14 cellular contexts compared by ENCODE assay signal in the genomic region with DNA sequence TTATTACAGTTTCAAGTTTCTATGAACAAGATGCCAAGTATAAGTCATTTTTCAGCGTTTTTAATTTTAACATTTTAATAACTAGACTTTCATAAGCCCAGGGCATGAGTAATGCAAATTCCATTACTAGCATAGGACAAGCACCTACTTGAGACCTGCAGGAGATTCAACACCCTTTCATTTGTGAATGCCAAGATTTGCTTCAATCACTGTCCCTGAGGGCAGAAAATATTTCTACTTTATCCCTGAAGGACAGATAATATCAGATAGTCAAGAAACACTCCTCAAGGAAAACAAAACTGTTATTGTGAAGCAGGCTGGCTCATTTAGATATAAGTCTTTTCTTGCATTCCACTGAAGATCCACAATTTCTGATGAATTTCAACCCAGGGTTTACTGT. TPM values are rescaled to one million over a fixed set of nuclear protein-coding genes. Genes with fewer than 3 reads are reported as not detected.
A peak's percentile ranks its signal among the peaks of the same experiment; 100 is the strongest.
DNase-seq lines count a peak whose midpoint lies in the region; ATAC-seq and TF ChIP-seq lines count a peak whose summit lies in the region.
"Had no signal": no experiment of that assay in that cellular context is flagged by ENCODE, and none has a peak within 500 bp of the region (broad histone marks: within the 10 kb centered on the region; RNA-seq: fewer than 3 reads in every experiment).

No MANE protein-coding gene starts in this region.

- DNase-seq in HPDE6-E6E7 (ENCODE audit: extremely low spot score) (peak; percentile 79), SK-MEL-5 (ENCODE audit: low read depth, low spot score) (peak; percentile 70), right atrium auricular region (ENCODE audit: low spot score) (no peak), gastrocnemius medialis (no peak), GM03348 (ENCODE audit: low spot score) (no peak), neural progenitor cell (ENCODE audit: low spot score) (no peak), NCI-H1092 treated with DMSO at 0.1 percent for 48 hours (lab: John Stamatoyannopoulos, UW) (no peak)
- DNase-seq: activated CD4-positive, alpha-beta memory T cell treated with anti-CD3 and anti-CD28 coated beads, Interleukin-2, amount 10 ng/mL, durations not matched to agents 7 days and 5 days; NCI-H2227 treated with DMSO at 0.1 percent for 48 hours; spleen had no signal

- H3K9me3 ChIP-seq in right atrium auricular region = peaks cover 0 to 19% of the 10 kb centered on the region in 2 donors
- H3K9me3 ChIP-seq in gastrocnemius medialis = no peaks in the 10 kb centered on the region
- no peaks in the 10 kb centered on the region for H3K9me3 ChIP-seq in neural progenitor cell (ENCODE audit: low read depth)

- in situ Hi-C loops in SK-MEL-5 (cut with HindIII; ENCODE audit: low pct_unique_long_range_greater_than_20kb, low sequenced_read_pairs) = loop anchor here (25.0 kb wide), 1 partner anchor 169 kb away; no protein-coding TSS in a partner anchor
- in situ Hi-C loops in gastrocnemius medialis (cut with MboI; ENCODE audit: low sequenced_read_pairs in 4 of 4) = loop anchor here in 1 of 4 donors (25.0 kb wide), 1 partner anchor 294 kb away; no protein-coding TSS in a partner anchor

- TF ChIP-seq POLR2A in gastrocnemius medialis (IDR thresholded peaks at IDR 0.05) = no peak

- no peaks in the 10 kb centered on the region for H3K27me3 ChIP-seq in right atrium auricular region
- no peaks in the 10 kb centered on the region for H3K27me3 ChIP-seq in gastrocnemius medialis
- H3K27me3 ChIP-seq in neural progenitor cell = no peaks in the 10 kb centered on the region
- H3K27me3 ChIP-seq: spleen had no signal

- H3K4me1 Mint-ChIP-seq in neural progenitor cell = no peaks in the 10 kb centered on the region
- H3K4me1 Mint-ChIP-seq: activated CD4-positive, alpha-beta memory T cell treated with anti-CD3 and anti-CD28 coated beads, Interleukin-2, amount 10 ng/mL, durations not matched to agents 7 days and 5 days had no signal

- H3K27ac Mint-ChIP-seq in neural progenitor cell = no peak overlapping the region
- H3K27ac Mint-ChIP-seq: activated CD4-positive, alpha-beta memory T cell treated with anti-CD3 and anti-CD28 coated beads, Interleukin-2, amount 10 ng/mL, durations not matched to agents 7 days and 5 days; dendritic cell treated with granulocyte-macrophage colony-stimulating factor and Interleukin-4, amounts not matched to agents 40 ng/mL and 50 ng/mL, for 4 days; stimulated activated naive CD8-positive, alpha-beta T cell treated with anti-CD3 and anti-CD28 coated beads, Interleukin-15, Interleukin-2, amounts not matched to agents 100 ng/mL and 50 ng/mL, for 24 hours had no signal

- H3K79me2 ChIP-seq in neural progenitor cell (ENCODE audit: low read depth) = no peaks in the 10 kb centered on the region

- ATAC-seq in gastrocnemius medialis (no peak), HG02623 (IDR thresholded peaks at IDR 0.05; ENCODE audit: unreplicated experiment) (no peak)
- ATAC-seq: SK-N-SH treated with all-trans-retinoic acid at 6 μM for 48 hours had no signal

- no peak overlapping the region for H3K4me2 ChIP-seq in neural progenitor cell

- TF ChIP-seq CTCF in right atrium auricular region (IDR thresholded peaks at IDR 0.05) (no peak), gastrocnemius medialis (IDR thresholded peaks at IDR 0.05 in 4 of 5, conservative IDR thresholded peaks at IDR 0.05 in 1 of 5) (no peak), neural progenitor cell (IDR thresholded peaks at IDR 0.05) (no peak)

- peak overlapping the region; percentile 71 to 83 for H3K27ac ChIP-seq in right atrium auricular region
- H3K27ac ChIP-seq in gastrocnemius medialis = peak overlapping the region; percentile 90 to 99 (median 96)
- no peak overlapping the region for H3K27ac ChIP-seq in neural progenitor cell
- H3K27ac ChIP-seq: spleen had no signal

- no peaks in the 10 kb centered on the region for H3K27me3 Mint-ChIP-seq in neural progenitor cell (ENCODE audit: insufficient read depth, low read depth)
- H3K27me3 Mint-ChIP-seq: activated CD4-positive, alpha-beta memory T cell treated with anti-CD3 and anti-CD28 coated beads, Interleukin-2, amount 10 ng/mL, durations not matched to agents 7 days and 5 days; dendritic cell treated with granulocyte-macrophage colony-stimulating factor and Interleukin-4, amounts not matched to agents 40 ng/mL and 50 ng/mL, for 4 days; stimulated activated naive CD8-positive, alpha-beta T cell treated with anti-CD3 and anti-CD28 coated beads, Interleukin-15, Interleukin-2, amounts not matched to agents 100 ng/mL and 50 ng/mL, for 24 hours had no signal

- intact Hi-C loops in gastrocnemius medialis (cut with DNase I; ENCODE audit: low total_unique reads) = loop anchor here (5.0 kb wide), 1 partner anchor 284 kb away; no protein-coding TSS in a partner anchor

- no peaks in the 10 kb centered on the region for H3K36me3 Mint-ChIP-seq in neural progenitor cell

- H4K20me1 ChIP-seq in neural progenitor cell (ENCODE audit: low read depth) = no peaks in the 10 kb centered on the region

- no peak overlapping the region for H2AFZ ChIP-seq in neural progenitor cell (replicated peaks)

- H3K4me3 Mint-ChIP-seq in neural progenitor cell = no peak overlapping the region
- H3K4me3 Mint-ChIP-seq: activated CD4-positive, alpha-beta memory T cell treated with anti-CD3 and anti-CD28 coated beads, Interleukin-2, amount 10 ng/mL, durations not matched to agents 7 days and 5 days; dendritic cell treated with granulocyte-macrophage colony-stimulating factor and Interleukin-4, amounts not matched to agents 40 ng/mL and 50 ng/mL, for 4 days; stimulated activated naive CD8-positive, alpha-beta T cell treated with anti-CD3 and anti-CD28 coated beads, Interleukin-15, Interleukin-2, amounts not matched to agents 100 ng/mL and 50 ng/mL, for 24 hours had no signal

- H3K9ac ChIP-seq in neural progenitor cell = no peak overlapping the region

- H3F3A ChIP-seq in neural progenitor cell (ENCODE audit: low read depth) = no peaks in the 10 kb centered on the region

- no peak overlapping the region for H3K4me3 ChIP-seq in right atrium auricular region
- peak overlapping the region; percentile 21 to 45 (median 32) for H3K4me3 ChIP-seq in gastrocnemius medialis
- no peak overlapping the region for H3K4me3 ChIP-seq in neural progenitor cell
- H3K4me3 ChIP-seq: spleen had no signal

- H3K4me1 ChIP-seq in right atrium auricular region = peaks cover 0 to 49% of the 10 kb centered on the region in 2 donors
- H3K4me1 ChIP-seq in gastrocnemius medialis = peaks cover 55 to 78% of the 10 kb centered on the region in 2 donors
- no peaks in the 10 kb centered on the region for H3K4me1 ChIP-seq in neural progenitor cell
- H3K4me1 ChIP-seq: spleen had no signal

- peaks cover 11% of the 10 kb centered on the region for H3K9me3 Mint-ChIP-seq in neural progenitor cell

- H3K36me3 ChIP-seq in right atrium auricular region = no peaks in the 10 kb centered on the region
- H3K36me3 ChIP-seq in gastrocnemius medialis = no peaks in the 10 kb centered on the region
- no peaks in the 10 kb centered on the region for H3K36me3 ChIP-seq in neural progenitor cell
- H3K36me3 ChIP-seq: spleen had no signal

RNA-seq across cellular contexts. Expression of gene ZNF622, which starts 27.7 kb away (rescaled TPM):
- total RNA-seq in SK-MEL-5 (2014; rRNA removed; shearing (Covaris generic)) = 107 and 112 TPM in 2 replicates
- polyA plus RNA-seq in SK-MEL-5 (2015; cell fraction: cytosol; rRNA removed) = 63.4 and 74.5 TPM in 2 replicates
- 32.1 and 34.2 TPM in 2 replicates for polyA plus RNA-seq in SK-MEL-5 (2015; cell fraction: nucleus; rRNA removed)
- total RNA-seq in right atrium auricular region (10 to 100 TPM; 36.7 to 54.9 TPM), gastrocnemius medialis (100 to 1,000 TPM in 2 of 4 donors, 10 to 100 TPM in 2; 44.8 to 150 (median 75.1) TPM), neural progenitor cell (ENCODE audit: low replicate concordance) (14.6 and 21.8 TPM in 2 replicates)

Comparison
In these comparisons a context has a peak if more than half of its experiments do, and no peak if none do; other contexts are left out.
1. DNase-seq: peak in HPDE6-E6E7 (single experiment) and SK-MEL-5 (single experiment); none in right atrium auricular region (single experiment), gastrocnemius medialis (0 of 2), GM03348 (single experiment), neural progenitor cell (single experiment) and NCI-H1092 treated with DMSO at 0.1 percent for 48 hours (single experiment).
2. H3K4me3 ChIP-seq: peak in gastrocnemius medialis (4 of 4); none in right atrium auricular region (0 of 2) and neural progenitor cell (single experiment).